Comparison of ENCODE assay signal across 15 cellular contexts in genomic region chr6:20427856-20428255, GRCh38. TPM values are rescaled to one million over a fixed set of nuclear protein-coding genes. Genes with fewer than 3 reads are reported as not detected.
A peak's percentile ranks its signal among the peaks of the same experiment; 100 is the strongest.
DNase-seq lines count a peak whose midpoint lies in the region; ATAC-seq, FAIRE-seq and TF ChIP-seq lines count a peak whose summit lies in the region.
"Had no signal": no experiment of that assay in that cellular context is flagged by ENCODE, and none has a peak within 500 bp of the region (broad histone marks: within the 10 kb centered on the region; RNA-seq: fewer than 3 reads in every experiment).

No MANE protein-coding gene starts in this region.

- H4K20me1 ChIP-seq in GM12878 (ENCODE audit: control insufficient read depth, insufficient read depth), result 0 out of 2 replicates have a peak, but pooled peaks cover 4% of the 10 kb centered on the region

- peaks cover 75% of the 10 kb centered on the region for H3K79me2 ChIP-seq in GM12878 (ENCODE audit: control insufficient read depth, insufficient read depth, low read length)

- peaks cover 7 to 8% of the 10 kb centered on the region in 2 experiments; a peak in 3 of 4 replicates for H3K36me3 ChIP-seq in GM12878 (ENCODE audit: control insufficient read depth in 2 of 2, insufficient read depth in 2 of 2, low read length in 1 of 2)
- no peaks in the 10 kb centered on the region for H3K36me3 ChIP-seq in gastrocnemius medialis

- no peak for TF ChIP-seq CTCF in GM12878 (IDR thresholded peaks at IDR 0.05 in 2 of 3, conservative IDR thresholded peaks at IDR 0.05 in 1 of 3; ENCODE audit: control insufficient read depth in 2 of 3, extremely low read depth in 1 of 3, insufficient read depth in 1 of 3, low read depth in 3 of 3, low read length in 3 of 3)
- no peak for TF ChIP-seq CTCF in gastrocnemius medialis (IDR thresholded peaks at IDR 0.05 in 4 of 5, conservative IDR thresholded peaks at IDR 0.05 in 1 of 5)

- intact Hi-C loops in GM12878 (cut with micrococcal nuclease; ENCODE audit: unreplicated experiment), result loop anchor here (1.0 to 5.0 kb wide), 2 partner anchors 19 to 39 kb away; no protein-coding TSS in a partner anchor
- intact Hi-C loops in gastrocnemius medialis (cut with DNase I; ENCODE audit: low total_unique reads), result no loop called here
- intact Hi-C loops in left ventricle myocardium superior (cut with micrococcal nuclease), result no loop called here

- H3K27ac ChIP-seq in GM12878 (ENCODE audit: control insufficient read depth, insufficient read depth) (peak overlapping the region; percentile 69), gastrocnemius medialis (peak overlapping the region in 2 of 4 donors; percentile 68 to 72)
- H3K27ac ChIP-seq: BLaER1, brain microvascular endothelial cell, HL-60, parathyroid adenoma had no signal

- CTCF ChIA-PET in GM12878 (lab: Yijun Ruan, JAX), result interaction anchor here (1.1 to 2.6 kb wide), 4 partner anchors 20 to 108 kb away, joined by 4 to 13 read pairs (median 6); no protein-coding TSS in a partner anchor

- peak in 1 of 2 experiments; percentile 56; a peak in 1 of 4 replicates for TF ChIP-seq EP300 in GM12878 (IDR thresholded peaks at IDR 0.05; ENCODE audit: borderline replicate concordance in 1 of 2, control insufficient read depth in 1 of 2, low read depth in 2 of 2, low read length in 2 of 2)

- DNase-seq in GM12892 (ENCODE audit: insufficient read length) (peak; percentile 31), GM12878 (ENCODE audit: low read depth, low spot score) (peak; percentile 73), D341Med (ENCODE audit: low spot score) (no peak), gastrocnemius medialis (no peak), left ventricle myocardium superior (no peak), ureter (ENCODE audit: low spot score) (no peak)
- DNase-seq: activated CD4-positive, alpha-beta T cell treated with anti-CD3 and anti-CD28 coated beads, Interleukin-2, amount 50 U/mL, for 48 hours; brain microvascular endothelial cell; head of caudate nucleus; NCI-H82 had no signal

- 0 out of 2 replicates have a peak overlapping the region, but pooled peaks have one; percentile 13 for H3K4me3 ChIP-seq in GM12878
- H3K4me3 ChIP-seq in gastrocnemius medialis, result no peak overlapping the region
- H3K4me3 ChIP-seq: BLaER1 had no signal

- H3K9me3 ChIP-seq in GM12878 (replicated peaks; ENCODE audit: control insufficient read depth, insufficient read depth, low read length) (peaks cover 6% of the 10 kb centered on the region; the same call in 2 of the 3 replicates), gastrocnemius medialis (no peaks in the 10 kb centered on the region)

- peaks cover 27% of the 10 kb centered on the region for H3K4me1 ChIP-seq in GM12878 (ENCODE audit: control insufficient read depth, insufficient read depth, low read length)
- H3K4me1 ChIP-seq in gastrocnemius medialis, result peaks cover 16 to 55% of the 10 kb centered on the region in 2 donors
- H3K4me1 ChIP-seq: parathyroid adenoma had no signal

- TF ChIP-seq RAD21 in GM12878 (IDR thresholded peaks at IDR 0.05; ENCODE audit: insufficient read depth, low read depth, low read length), result no peak

- peak overlapping the region; percentile 9; the same call in 1 of the 2 replicates for H2AFZ ChIP-seq in GM12878 (ENCODE audit: control insufficient read depth, low read depth, low read length)
- H2AFZ ChIP-seq: parathyroid adenoma had no signal

- peak; percentile 44 for FAIRE-seq in GM12892 (lab: Jason Lieb, UNC)
- FAIRE-seq in GM12878 (lab: Jason Lieb, UNC), result no peak

- BruUV-seq in GM12878 (replicated peaks; lab: Mats Ljungman, UMichigan), result no TSS peak

- 0% methylated on average over 6 of the region's 6 CpGs for WGBS in GM12878 (ENCODE audit: insufficient coverage, insufficient replicate concordance, low lambda C conversion rate, missing lambda C conversion rate)

- SMC1A ChIA-PET in GM12878 (lab: Charles Lee; ENCODE audit: uncharacterized antibody, unreplicated experiment), result interaction anchor here (0.9 to 3.3 kb wide), 6 partner anchors 10 to 109 kb away, joined by 3 to 17 read pairs (median 8); no protein-coding TSS in a partner anchor

- H3K4me2 ChIP-seq in GM12878 (ENCODE audit: control insufficient read depth, insufficient read depth), result peak overlapping the region; percentile 90
- H3K4me2 ChIP-seq: BLaER1 had no signal

- TF ChIP-seq POLR2A in GM12892 (IDR thresholded peaks at IDR 0.05; ENCODE audit: low read depth, low read length) (no peak), GM12878 (IDR thresholded peaks at IDR 0.05; ENCODE audit: low read depth, low read length) (no peak), gastrocnemius medialis (IDR thresholded peaks at IDR 0.05) (no peak)

- in situ Hi-C loops in GM12878 (cut with MboI) (no loop called here), gastrocnemius medialis (cut with MboI; ENCODE audit: low sequenced_read_pairs in 4 of 4) (no loop called here)

- H3K27me3 ChIP-seq in GM12878 (replicated peaks in 1 of 2; ENCODE audit: control insufficient read depth in 2 of 2, insufficient read depth in 2 of 2, low read length in 1 of 2) (no peaks in the 10 kb centered on the region), gastrocnemius medialis (no peaks in the 10 kb centered on the region)
- H3K27me3 ChIP-seq: BLaER1, brain microvascular endothelial cell had no signal

- RAD21 ChIA-PET in GM12878 (lab: Charles Lee; ENCODE audit: unreplicated experiment), result interaction anchor here (1.0 to 4.3 kb wide), 2 partner anchors 18 to 23 kb away, joined by 3 to 18 read pairs; no protein-coding TSS in a partner anchor

- POLR2A ChIA-PET in GM12878 (lab: Charles Lee), result interaction anchor here (1.0 to 1.9 kb wide), 3 partner anchors 18 to 40 kb away, joined by 3 to 4 read pairs (median 4); no protein-coding TSS in a partner anchor

- ATAC-seq in GM21360 (IDR thresholded peaks at IDR 0.05; ENCODE audit: unreplicated experiment) (peak; percentile 91), HG03097 (IDR thresholded peaks at IDR 0.05; ENCODE audit: low FRiP score, unreplicated experiment) (peak; percentile 71), GM12878 (peak; percentile 95), gastrocnemius medialis (no peak), left ventricle myocardium superior (no peak)

- no peak overlapping the region for H3K9ac ChIP-seq in GM12878 (ENCODE audit: control insufficient read depth, insufficient read depth, low read length)
- H3K9ac ChIP-seq: BLaER1, parathyroid adenoma had no signal

TF ChIP-seq in GM12878, 131 proteins besides CTCF, POLR2A, EP300 and RAD21 (continues in another document):
- peak; percentile 84 for TF ChIP-seq SPI1 (IDR thresholded peaks at IDR 0.05; ENCODE audit: borderline replicate concordance, insufficient read depth, low read depth, low read length)
- peak; percentile 94 for TF ChIP-seq CBX5 (IDR thresholded peaks at IDR 0.05; ENCODE audit: low read depth)
- TF ChIP-seq, protein P1, sequence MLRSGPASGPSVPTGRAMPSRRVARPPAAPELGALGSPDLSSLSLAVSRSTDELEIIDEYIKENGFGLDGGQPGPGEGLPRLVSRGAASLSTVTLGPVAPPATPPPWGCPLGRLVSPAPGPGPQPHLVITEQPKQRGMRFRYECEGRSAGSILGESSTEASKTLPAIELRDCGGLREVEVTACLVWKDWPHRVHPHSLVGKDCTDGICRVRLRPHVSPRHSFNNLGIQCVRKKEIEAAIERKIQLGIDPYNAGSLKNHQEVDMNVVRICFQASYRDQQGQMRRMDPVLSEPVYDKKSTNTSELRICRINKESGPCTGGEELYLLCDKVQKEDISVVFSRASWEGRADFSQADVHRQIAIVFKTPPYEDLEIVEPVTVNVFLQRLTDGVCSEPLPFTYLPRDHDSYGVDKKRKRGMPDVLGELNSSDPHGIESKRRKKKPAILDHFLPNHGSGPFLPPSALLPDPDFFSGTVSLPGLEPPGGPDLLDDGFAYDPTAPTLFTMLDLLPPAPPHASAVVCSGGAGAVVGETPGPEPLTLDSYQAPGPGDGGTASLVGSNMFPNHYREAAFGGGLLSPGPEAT (IDR thresholded peaks at IDR 0.05; ENCODE audit: low read depth), result peak; percentile 60
- TF ChIP-seq NR2C1 (IDR thresholded peaks at IDR 0.05), result no peak
- 0 out of 2 replicates have a peak, but pooled peaks have one; percentile 37 for TF ChIP-seq PML (IDR thresholded peaks at IDR 0.05; ENCODE audit: low read length)
- 0 out of 2 replicates have a peak, but pooled peaks have one; percentile 52 for TF ChIP-seq FOXM1 (IDR thresholded peaks at IDR 0.05; ENCODE audit: low read depth, low read length)
- TF ChIP-seq ETV6 (conservative IDR thresholded peaks at IDR 0.05 in 1 of 2, IDR thresholded peaks at IDR 0.05 in 1 of 2; ENCODE audit: borderline replicate concordance in 1 of 2, low read depth in 1 of 2), result peak in 1 of 2 experiments; percentile 54; a peak in 1 of 4 replicates
- TF ChIP-seq PAX5 (IDR thresholded peaks at IDR 0.05; ENCODE audit: borderline replicate concordance, low read depth, low read length), result no peak
- TF ChIP-seq IRF4 (IDR thresholded peaks at IDR 0.05; ENCODE audit: low read depth, low read length), result peak; percentile 66

RNA-seq across cellular contexts. Expression of gene E2F3, which starts 26.2 kb away (rescaled TPM):
- 6.5 TPM for polyA plus RNA-seq in GM12892 (2012; ENCODE audit: missing spikeins)
- total RNA-seq in GM12878 (2013; cell fraction: nucleolus; rRNA removed), result 10.0 and 11.7 TPM in 2 replicates
- total RNA-seq in GM12878 (2014; rRNA removed) (5.1 and 5.9 TPM in 2 replicates), GM12878 (2014; rRNA removed; fragmentation: Illumina TruSeq; extraction: Trizol) (9.7 and 10.6 TPM in 2 replicates), GM12878 (2021) (15.8 and 16.8 TPM in 2 replicates), gastrocnemius medialis (10 to 100 TPM in 2 of 4 donors, 1 to 10 TPM in 2; 5.4 to 13.6 (median 10.7) TPM), left ventricle myocardium superior (5.6 TPM), ureter (14.5 TPM)
- 4.3 TPM for polyA plus RNA-seq in GM12878 (2011; ENCODE audit: low read depth)
- polyA plus RNA-seq in GM12878 (2011; rRNA removed) (15.0 and 15.7 TPM in 2 replicates), GM12878 (2014; fragmentation: Illumina TruSeq; extraction: Trizol) (16.3 and 19.8 TPM in 2 replicates), GM12878 (2014; fragmentation: Nextera tagmentation; extraction: Ambion mirVana) (1 to 10 TPM; 5.3 to 6.6 TPM), GM12878 (2014; rRNA removed) (10.4 and 10.6 TPM in 2 replicates), GM12878 (2016; fragmentation: Nextera tagmentation; extraction: Ambion mirVana) (10 to 100 TPM; 10.7 to 12.0 TPM)
- polyA plus RNA-seq in GM12878 (2011; cell fraction: cytosol; rRNA removed), result 7.8 and 8.9 TPM in 2 replicates
- 18.4 and 23.8 TPM in 2 replicates for polyA plus RNA-seq in GM12878 (2011; cell fraction: nucleus; rRNA removed)
- polyA plus RNA-seq in GM12878 (2012), result 5.5 and 5.7 TPM in 2 replicates
- polyA minus RNA-seq in GM12878 (2011; rRNA and poly(A)+ RNA removed), result 10.2 and 10.7 TPM in 2 replicates
- 4.5 and 6.0 TPM in 2 replicates for polyA minus RNA-seq in GM12878 (2011; cell fraction: cytosol; rRNA and poly(A)+ RNA removed)
- polyA minus RNA-seq in GM12878 (2011; cell fraction: nucleus; rRNA and poly(A)+ RNA removed), result 5.1 and 8.8 TPM in 2 replicates

Comparison
In these comparisons a context has a peak if more than half of its experiments do, and no peak if none do; other contexts are left out.
1. DNase-seq: peak in GM12892 (single experiment) and GM12878 (single experiment); none in D341Med (single experiment), gastrocnemius medialis (0 of 2), left ventricle myocardium superior (single experiment) and ureter (single experiment).
2. ATAC-seq: peak in GM21360 (single experiment), HG03097 (single experiment) and GM12878 (single experiment); none in gastrocnemius medialis (0 of 2) and left ventricle myocardium superior (single experiment).